ENCODE assay signal across 1 cellular context in genomic region chr16:89710709-89711564, GRCh38.
TF ChIP-seq lines count a peak whose summit lies in the region.

No MANE protein-coding gene starts in this region.

TF ChIP-seq in A549, 52 proteins besides CTCF, POLR2A, EP300 and RAD21:
- TF ChIP-seq E2F6 (IDR thresholded peaks at IDR 0.05; ENCODE audit: borderline replicate concordance, low read depth) (no peak), PHF8 (IDR thresholded peaks at IDR 0.05; ENCODE audit: borderline replicate concordance, low read depth) (no peak), FOSB (CRISPR knock-in tag; IDR thresholded peaks at IDR 0.05) (no peak), CHD2 (IDR thresholded peaks at IDR 0.05; ENCODE audit: low read length, partially characterized antibody) (no peak), ELK1 (IDR thresholded peaks at IDR 0.05; ENCODE audit: low read depth, low read length) (no peak), FOSL2 (IDR thresholded peaks at IDR 0.05) (no peak), FOSL2 (CRISPR knock-in tag; IDR thresholded peaks at IDR 0.05) (no peak), CHD4 (IDR thresholded peaks at IDR 0.05; ENCODE audit: borderline replicate concordance) (no peak), ZNF302 (CRISPR knock-in tag; IDR thresholded peaks at IDR 0.05) (no peak), BCL3 (IDR thresholded peaks at IDR 0.05) (no peak), HMGXB4 (CRISPR knock-in tag; IDR thresholded peaks at IDR 0.05; ENCODE audit: borderline replicate concordance) (no peak)
